Comparison of ENCODE assay signal across 10 cellular contexts in genomic region chr14:105888151-105888550, GRCh38.
"Had no signal": no experiment of that assay in that cellular context is flagged by ENCODE, and none has a peak within 500 bp of the region (broad histone marks: within the 10 kb centered on the region; RNA-seq: fewer than 3 reads in every experiment).

No MANE protein-coding gene starts in this region.

- H3K9me3 ChIP-seq: colonic mucosa, left lung, thyroid gland, uterus had no signal

- H3K4me1 ChIP-seq: colonic mucosa, left lung, thyroid gland, uterus had no signal

- ATAC-seq: left lung had no signal

- H3K27ac ChIP-seq: cardiac muscle cell, colonic mucosa, left lung, skin epidermis, thyroid gland, uterus had no signal

- H3K4me3 ChIP-seq: cardiac muscle cell, colonic mucosa, left lung, skin epidermis, thyroid gland, uterus had no signal

- H3K36me3 ChIP-seq: cardiac muscle cell, colonic mucosa, left lung, thyroid gland, uterus had no signal

- DNase-seq: activated CD4-positive, alpha-beta T cell treated with anti-CD3 and anti-CD28 coated beads, Interleukin-2, amount 10 ng/mL, durations not matched to agents 7 days and 5 days; activated gamma-delta T cell treated with Interleukin-2 at 50 U/mL for 16 hours; colonic mucosa; effector CD8-positive, alpha-beta T cell; nephron progenitor cell; thyroid gland had no signal

- H3K27me3 ChIP-seq: cardiac muscle cell, colonic mucosa, thyroid gland, uterus had no signal
